Comparison of ENCODE assay signal across 25 cellular contexts in the genomic region with DNA sequence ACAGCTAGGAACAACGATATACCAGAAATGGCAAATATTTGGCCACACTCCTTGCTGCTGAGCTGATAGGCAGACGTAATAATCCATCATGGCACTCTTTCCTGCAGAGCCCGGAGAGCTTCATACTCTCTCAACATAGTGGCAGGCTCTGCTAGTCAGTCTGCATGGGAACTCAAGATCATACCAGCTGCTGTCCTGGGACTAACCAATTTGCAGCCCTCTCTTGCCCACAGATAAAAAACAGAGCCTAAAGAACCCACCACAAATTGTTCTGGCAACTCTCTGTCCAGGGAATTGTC. TPM values are rescaled to one million over a fixed set of nuclear protein-coding genes. Genes with fewer than 3 reads are reported as not detected.
"Had no signal": no experiment of that assay in that cellular context is flagged by ENCODE, and none has a peak within 500 bp of the region (broad histone marks: within the 10 kb centered on the region; RNA-seq: fewer than 3 reads in every experiment).

No MANE protein-coding gene starts in this region.

- H3K9me3 ChIP-seq: body of pancreas, tibial artery had no signal

- H3K9me3 Mint-ChIP-seq: activated naive CD4-positive, alpha-beta T cell treated with anti-CD3 and anti-CD28 coated beads, Interleukin-2, amount 50 U/mL, for 72 hours; activated T-cell treated with anti-CD3 and anti-CD28 coated beads, Interleukin-2, amount 50 U/mL, for 72 hours; endodermal cell; nephron progenitor cell had no signal

- H3K4me1 Mint-ChIP-seq: endodermal cell, nephron progenitor cell had no signal

- H3K4me3 Mint-ChIP-seq: endodermal cell, nephron progenitor cell had no signal

- ATAC-seq: activated CD4-positive, CD25-positive, alpha-beta regulatory T cell treated with anti-CD3 and anti-CD28 coated beads, Interleukin-2, amount 50 U/mL, for 24 hours; activated naive CD4-positive, alpha-beta T cell treated with anti-CD3 and anti-CD28 coated beads, Interleukin-2, amount 50 U/mL, for 72 hours; activated T-cell treated with anti-CD3 and anti-CD28 coated beads, Interleukin-2, amount 50 U/mL, for 72 hours; body of pancreas; stimulated activated naive CD8-positive, alpha-beta T cell treated with anti-CD3 and anti-CD28 coated beads, Interleukin-15, Interleukin-2, amounts not matched to agents 100 U/mL and 50 U/mL, for 24 hours had no signal

- H3K27ac ChIP-seq: body of pancreas, dorsolateral prefrontal cortex, epithelial cell of prostate, SK-N-MC, tibial artery had no signal

- H3K27ac Mint-ChIP-seq: endodermal cell, nephron progenitor cell had no signal

- H3K27me3 ChIP-seq: body of pancreas, dorsolateral prefrontal cortex, tibial artery had no signal

- H3K4me3 ChIP-seq: body of pancreas, dorsolateral prefrontal cortex, lung, SK-N-MC, tibial artery had no signal

- H3K4me1 ChIP-seq: body of pancreas, tibial artery had no signal

- DNase-seq: activated CD4-positive, alpha-beta T cell treated with anti-CD3 and anti-CD28 coated beads, Interleukin-2, amount 50 U/mL, for 4 hours; activated gamma-delta T cell treated with Interleukin-2 at 50 U/mL for 16 hours; activated T-cell treated with anti-CD3 and anti-CD28 coated beads, Interleukin-2, amount 50 U/mL, for 72 hours; body of pancreas; dorsolateral prefrontal cortex; endodermal cell; foreskin fibroblast; hippocampal formation; left colon; nephron progenitor cell; occipital lobe; retina; stimulated activated CD4-positive, alpha-beta T cell treated with anti-CD3 and anti-CD28 coated beads, Interleukin-1b, Interleukin-23, amount 100 ng/mL, for 48 hours; stimulated activated CD8-positive, alpha-beta memory T cell treated with anti-CD3 and anti-CD28 coated beads, Interleukin-4, amount 100 ng/mL, for 48 hours; stimulated activated naive CD8-positive, alpha-beta T cell treated with anti-CD3 and anti-CD28 coated beads, Interleukin-15, Interleukin-2, amounts not matched to agents 100 U/mL and 50 U/mL, for 24 hours; substantia nigra; tibial artery had no signal

RNA-seq across cellular contexts. Expression of gene LRRC3C, which starts 22.6 kb away (rescaled TPM):
- total RNA-seq: activated naive CD4-positive, alpha-beta T cell treated with anti-CD3 and anti-CD28 coated beads, Interleukin-2, amount 50 U/mL, for 72 hours; activated T-cell treated with anti-CD3 and anti-CD28 coated beads, Interleukin-2, amount 50 U/mL, for 72 hours; body of pancreas; cardiac septum; endodermal cell; glomerular endothelial cell; left colon; lung; occipital lobe; posterior vena cava had no signal
- polyA plus RNA-seq: lung had no signal

RNA-seq across cellular contexts. Expression of gene ZPBP2, which starts 36.9 kb away (rescaled TPM):
- total RNA-seq: activated naive CD4-positive, alpha-beta T cell treated with anti-CD3 and anti-CD28 coated beads, Interleukin-2, amount 50 U/mL, for 72 hours; body of pancreas; cardiac septum; dorsolateral prefrontal cortex; endodermal cell; glomerular endothelial cell; left colon; lung; occipital lobe; posterior vena cava had no signal
- polyA plus RNA-seq: lung had no signal

RNA-seq across cellular contexts. Expression of gene IKZF3, which starts 40.8 kb away (rescaled TPM):
- total RNA-seq: glomerular endothelial cell had no signal
